32 cellular contexts compared by ENCODE assay signal in genomic region chr1:183247484-183247883, GRCh38.
"Had no signal": no experiment of that assay in that cellular context is flagged by ENCODE, and none has a peak within 500 bp of the region (broad histone marks: within the 10 kb centered on the region; RNA-seq: fewer than 3 reads in every experiment).

No MANE protein-coding gene starts in this region.

- H3K9me3 Mint-ChIP-seq: activated B cell treated with CpG ODN at 0.5 μM for 24 hours; activated CD4-positive, alpha-beta memory T cell treated with anti-CD3 and anti-CD28 coated beads for 36 hours; activated CD4-positive, alpha-beta T cell treated with anti-CD3 and anti-CD28 coated beads, Interleukin-2, amount 10 ng/mL, durations not matched to agents 24 days and 14 days; activated CD8-positive, alpha-beta T cell treated with anti-CD3 and anti-CD28 coated beads for 36 hours; activated naive CD4-positive, alpha-beta T cell treated with anti-CD3 and anti-CD28 coated beads for 36 hours; activated naive CD4-positive, alpha-beta T cell treated with anti-CD3 and anti-CD28 coated beads, Interleukin-2, amount 50 U/mL, for 72 hours; activated naive CD8-positive, alpha-beta T cell treated with anti-CD3 and anti-CD28 coated beads for 36 hours; activated T-cell treated with anti-CD3 and anti-CD28 coated beads, Interleukin-2, amount 50 U/mL, for 4 hours; activated T-cell treated with anti-CD3 and anti-CD28 coated beads, Interleukin-2, amount 50 U/mL, for 72 hours; activated T-helper 1 cell treated with anti-CD3 and anti-CD28 coated beads, Interleukin-12 subunit alpha, Interleukin-12 subunit beta, Interleukin-2, Interleukin-4 antibody, amounts not matched to agents 30 ng/mL and 10 ng/mL and 1 ng/mL, durations not matched to agents 14 hours and 24 hours and 36 hours; activated T-helper 17 cell treated with anti-CD3 and anti-CD28 coated beads, Interleukin-2, amount 50 U/mL, for 72 hours; T-helper 1 cell treated with Interleukin-12 subunit alpha and Interleukin-12 subunit beta and Interleukin-4 antibody, amounts not matched to agents 30 μg/mL and 1 μg/mL, for 36 hours; T-helper 2 cell treated with Interferon-gamma antibody and Interleukin-4, amounts not matched to agents 5 μg/mL and 100 μg/mL, for 36 hours had no signal

- H3K4me3 Mint-ChIP-seq: activated B cell treated with CpG ODN at 0.5 μM for 24 hours; activated CD4-positive, alpha-beta memory T cell treated with anti-CD3 and anti-CD28 coated beads for 36 hours; activated CD4-positive, alpha-beta T cell treated with anti-CD3 and anti-CD28 coated beads, Interleukin-2, amount 10 ng/mL, durations not matched to agents 24 days and 14 days; activated CD8-positive, alpha-beta T cell treated with anti-CD3 and anti-CD28 coated beads for 36 hours; activated naive CD4-positive, alpha-beta T cell treated with anti-CD3 and anti-CD28 coated beads for 36 hours; activated naive CD8-positive, alpha-beta T cell treated with anti-CD3 and anti-CD28 coated beads for 36 hours; activated T-cell treated with anti-CD3 and anti-CD28 coated beads, Interleukin-2, amount 50 U/mL, for 4 hours; activated T-cell treated with anti-CD3 and anti-CD28 coated beads, Interleukin-2, amount 50 U/mL, for 72 hours; activated T-helper 1 cell treated with anti-CD3 and anti-CD28 coated beads, Interleukin-12 subunit alpha, Interleukin-12 subunit beta, Interleukin-2, Interleukin-4 antibody, amounts not matched to agents 30 ng/mL and 10 ng/mL and 1 ng/mL, durations not matched to agents 14 hours and 24 hours and 36 hours; activated T-helper 17 cell treated with anti-CD3 and anti-CD28 coated beads, Interleukin-2, amount 50 U/mL, for 72 hours; brain; T-helper 1 cell treated with Interleukin-12 subunit alpha and Interleukin-12 subunit beta and Interleukin-4 antibody, amounts not matched to agents 30 μg/mL and 1 μg/mL, for 36 hours; T-helper 2 cell treated with Interferon-gamma antibody and Interleukin-4, amounts not matched to agents 5 μg/mL and 100 μg/mL, for 36 hours had no signal

- H3K9me3 ChIP-seq: ascending aorta had no signal

- H3K36me3 ChIP-seq: ascending aorta had no signal

- H3K4me1 Mint-ChIP-seq: activated B cell treated with CpG ODN at 0.5 μM for 24 hours; activated naive CD8-positive, alpha-beta T cell treated with anti-CD3 and anti-CD28 coated beads for 36 hours; activated T-helper 17 cell treated with anti-CD3 and anti-CD28 coated beads, Interleukin-2, amount 50 U/mL, for 72 hours had no signal

- H3K4me3 ChIP-seq: ascending aorta had no signal

- H3K27ac Mint-ChIP-seq: activated B cell treated with CpG ODN at 0.5 μM for 24 hours; activated CD4-positive, alpha-beta memory T cell treated with anti-CD3 and anti-CD28 coated beads for 36 hours; activated CD8-positive, alpha-beta T cell treated with anti-CD3 and anti-CD28 coated beads for 36 hours; activated naive CD4-positive, alpha-beta T cell treated with anti-CD3 and anti-CD28 coated beads for 36 hours; activated naive CD4-positive, alpha-beta T cell treated with anti-CD3 and anti-CD28 coated beads, Interleukin-2, amount 50 U/mL, for 72 hours; activated naive CD8-positive, alpha-beta T cell treated with anti-CD3 and anti-CD28 coated beads for 36 hours; activated T-cell treated with anti-CD3 and anti-CD28 coated beads, Interleukin-2, amount 50 U/mL, for 72 hours; activated T-helper 1 cell treated with anti-CD3 and anti-CD28 coated beads, Interleukin-12 subunit alpha, Interleukin-12 subunit beta, Interleukin-2, Interleukin-4 antibody, amounts not matched to agents 30 ng/mL and 10 ng/mL and 1 ng/mL, durations not matched to agents 14 hours and 24 hours and 36 hours; activated T-helper 17 cell treated with anti-CD3 and anti-CD28 coated beads, Interleukin-2, amount 50 U/mL, for 72 hours; brain; T-helper 1 cell treated with Interleukin-12 subunit alpha and Interleukin-12 subunit beta and Interleukin-4 antibody, amounts not matched to agents 30 μg/mL and 1 μg/mL, for 36 hours; T-helper 2 cell treated with Interferon-gamma antibody and Interleukin-4, amounts not matched to agents 5 μg/mL and 100 μg/mL, for 36 hours had no signal

- DNase-seq: activated B cell treated with CpG ODN at 0.5 μM for 24 hours; activated CD4-positive, alpha-beta memory T cell treated with anti-CD3 and anti-CD28 coated beads for 36 hours; activated CD4-positive, alpha-beta T cell treated with anti-CD3 and anti-CD28 coated beads for 4 hours; activated CD4-positive, alpha-beta T cell treated with anti-CD3 and anti-CD28 coated beads, Interleukin-2, amount 10 ng/mL, durations not matched to agents 24 days and 14 days; activated CD4-positive, alpha-beta T cell treated with anti-CD3 and anti-CD28 coated beads, Interleukin-2, amount 50 U/mL, for 1 hour; activated CD4-positive, alpha-beta T cell treated with anti-CD3 and anti-CD28 coated beads, Interleukin-2, amount 50 U/mL, for 4 hours; activated CD4-positive, CD25-positive, alpha-beta regulatory T cell treated with anti-CD3 and anti-CD28 coated beads, Interleukin-2, amount 50 U/mL, for 72 hours; activated CD8-positive, alpha-beta memory T cell treated with anti-CD3 and anti-CD28 coated beads, Interleukin-2, amount 50 U/mL, for 4 hours; activated CD8-positive, alpha-beta T cell treated with anti-CD3 and anti-CD28 coated beads for 36 hours; activated effector memory CD4-positive, alpha-beta T cell treated with anti-CD3 and anti-CD28 coated beads, Interleukin-2, amount 50 U/mL, for 16 hours; activated gamma-delta T cell treated with Interleukin-2 at 50 U/mL for 16 hours; activated naive CD4-positive, alpha-beta T cell; activated naive CD4-positive, alpha-beta T cell treated with anti-CD3 and anti-CD28 coated beads for 36 hours; activated naive CD4-positive, alpha-beta T cell treated with anti-CD3 and anti-CD28 coated beads, Interleukin-2, amount 50 U/mL, for 16 hours; activated naive CD8-positive, alpha-beta T cell treated with anti-CD3 and anti-CD28 coated beads for 36 hours; activated T-cell treated with anti-CD3 and anti-CD28 coated beads for 4 hours; activated T-cell treated with anti-CD3 and anti-CD28 coated beads, Interleukin-2, amount 50 U/mL, for 1 hour; activated T-cell treated with anti-CD3 and anti-CD28 coated beads, Interleukin-2, amount 50 U/mL, for 4 hours; activated T-cell treated with anti-CD3 and anti-CD28 coated beads, Interleukin-2, amount 50 U/mL, for 72 hours; amygdala; anterior cingulate cortex; central memory CD4-positive, alpha-beta T cell; T-helper 2 cell; T-helper 9 cell had no signal

- H3K36me3 Mint-ChIP-seq: activated CD4-positive, alpha-beta memory T cell treated with anti-CD3 and anti-CD28 coated beads for 36 hours; activated naive CD4-positive, alpha-beta T cell treated with anti-CD3 and anti-CD28 coated beads, Interleukin-2, amount 50 U/mL, for 72 hours; activated naive CD8-positive, alpha-beta T cell treated with anti-CD3 and anti-CD28 coated beads for 36 hours had no signal

- H3K27me3 ChIP-seq: ascending aorta had no signal

- H3K27ac ChIP-seq: ascending aorta, VCaP had no signal

- ATAC-seq: activated CD8-positive, alpha-beta T cell treated with anti-CD3 and anti-CD28 coated beads for 36 hours; activated naive CD4-positive, alpha-beta T cell treated with anti-CD3 and anti-CD28 coated beads, Interleukin-2, amount 50 U/mL, for 72 hours; activated T-cell treated with anti-CD3 and anti-CD28 coated beads, Interleukin-2, amount 50 U/mL, for 4 hours; activated T-cell treated with anti-CD3 and anti-CD28 coated beads, Interleukin-2, amount 50 U/mL, for 72 hours; activated T-helper 17 cell treated with anti-CD3 and anti-CD28 coated beads, Interleukin-2, amount 50 U/mL, for 72 hours had no signal
